ENCODE assay signal across 1 cellular context in the genomic region with DNA sequence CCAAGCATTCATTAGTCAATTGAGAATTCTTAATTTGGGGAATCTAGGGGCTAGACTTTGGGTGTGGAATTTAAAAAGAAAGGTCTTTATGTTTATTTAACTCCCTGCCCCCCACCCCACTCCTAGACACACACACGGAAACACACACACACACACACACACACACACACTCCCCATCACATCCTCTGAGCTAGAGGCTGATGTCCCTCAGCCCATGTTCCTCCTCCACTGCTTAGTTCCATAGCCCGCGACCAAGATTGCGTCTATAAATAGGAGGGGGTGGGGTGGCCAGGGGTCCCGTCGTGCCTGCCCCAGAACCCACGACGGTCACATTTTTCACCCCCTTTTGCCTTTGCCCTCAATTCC.
TF ChIP-seq lines count a peak whose summit lies in the region.

No MANE protein-coding gene starts in this region.

TF ChIP-seq in HepG2, 621 proteins besides CTCF, POLR2A, EP300 and RAD21 (continued from another document):
- TF ChIP-seq, protein P1, sequence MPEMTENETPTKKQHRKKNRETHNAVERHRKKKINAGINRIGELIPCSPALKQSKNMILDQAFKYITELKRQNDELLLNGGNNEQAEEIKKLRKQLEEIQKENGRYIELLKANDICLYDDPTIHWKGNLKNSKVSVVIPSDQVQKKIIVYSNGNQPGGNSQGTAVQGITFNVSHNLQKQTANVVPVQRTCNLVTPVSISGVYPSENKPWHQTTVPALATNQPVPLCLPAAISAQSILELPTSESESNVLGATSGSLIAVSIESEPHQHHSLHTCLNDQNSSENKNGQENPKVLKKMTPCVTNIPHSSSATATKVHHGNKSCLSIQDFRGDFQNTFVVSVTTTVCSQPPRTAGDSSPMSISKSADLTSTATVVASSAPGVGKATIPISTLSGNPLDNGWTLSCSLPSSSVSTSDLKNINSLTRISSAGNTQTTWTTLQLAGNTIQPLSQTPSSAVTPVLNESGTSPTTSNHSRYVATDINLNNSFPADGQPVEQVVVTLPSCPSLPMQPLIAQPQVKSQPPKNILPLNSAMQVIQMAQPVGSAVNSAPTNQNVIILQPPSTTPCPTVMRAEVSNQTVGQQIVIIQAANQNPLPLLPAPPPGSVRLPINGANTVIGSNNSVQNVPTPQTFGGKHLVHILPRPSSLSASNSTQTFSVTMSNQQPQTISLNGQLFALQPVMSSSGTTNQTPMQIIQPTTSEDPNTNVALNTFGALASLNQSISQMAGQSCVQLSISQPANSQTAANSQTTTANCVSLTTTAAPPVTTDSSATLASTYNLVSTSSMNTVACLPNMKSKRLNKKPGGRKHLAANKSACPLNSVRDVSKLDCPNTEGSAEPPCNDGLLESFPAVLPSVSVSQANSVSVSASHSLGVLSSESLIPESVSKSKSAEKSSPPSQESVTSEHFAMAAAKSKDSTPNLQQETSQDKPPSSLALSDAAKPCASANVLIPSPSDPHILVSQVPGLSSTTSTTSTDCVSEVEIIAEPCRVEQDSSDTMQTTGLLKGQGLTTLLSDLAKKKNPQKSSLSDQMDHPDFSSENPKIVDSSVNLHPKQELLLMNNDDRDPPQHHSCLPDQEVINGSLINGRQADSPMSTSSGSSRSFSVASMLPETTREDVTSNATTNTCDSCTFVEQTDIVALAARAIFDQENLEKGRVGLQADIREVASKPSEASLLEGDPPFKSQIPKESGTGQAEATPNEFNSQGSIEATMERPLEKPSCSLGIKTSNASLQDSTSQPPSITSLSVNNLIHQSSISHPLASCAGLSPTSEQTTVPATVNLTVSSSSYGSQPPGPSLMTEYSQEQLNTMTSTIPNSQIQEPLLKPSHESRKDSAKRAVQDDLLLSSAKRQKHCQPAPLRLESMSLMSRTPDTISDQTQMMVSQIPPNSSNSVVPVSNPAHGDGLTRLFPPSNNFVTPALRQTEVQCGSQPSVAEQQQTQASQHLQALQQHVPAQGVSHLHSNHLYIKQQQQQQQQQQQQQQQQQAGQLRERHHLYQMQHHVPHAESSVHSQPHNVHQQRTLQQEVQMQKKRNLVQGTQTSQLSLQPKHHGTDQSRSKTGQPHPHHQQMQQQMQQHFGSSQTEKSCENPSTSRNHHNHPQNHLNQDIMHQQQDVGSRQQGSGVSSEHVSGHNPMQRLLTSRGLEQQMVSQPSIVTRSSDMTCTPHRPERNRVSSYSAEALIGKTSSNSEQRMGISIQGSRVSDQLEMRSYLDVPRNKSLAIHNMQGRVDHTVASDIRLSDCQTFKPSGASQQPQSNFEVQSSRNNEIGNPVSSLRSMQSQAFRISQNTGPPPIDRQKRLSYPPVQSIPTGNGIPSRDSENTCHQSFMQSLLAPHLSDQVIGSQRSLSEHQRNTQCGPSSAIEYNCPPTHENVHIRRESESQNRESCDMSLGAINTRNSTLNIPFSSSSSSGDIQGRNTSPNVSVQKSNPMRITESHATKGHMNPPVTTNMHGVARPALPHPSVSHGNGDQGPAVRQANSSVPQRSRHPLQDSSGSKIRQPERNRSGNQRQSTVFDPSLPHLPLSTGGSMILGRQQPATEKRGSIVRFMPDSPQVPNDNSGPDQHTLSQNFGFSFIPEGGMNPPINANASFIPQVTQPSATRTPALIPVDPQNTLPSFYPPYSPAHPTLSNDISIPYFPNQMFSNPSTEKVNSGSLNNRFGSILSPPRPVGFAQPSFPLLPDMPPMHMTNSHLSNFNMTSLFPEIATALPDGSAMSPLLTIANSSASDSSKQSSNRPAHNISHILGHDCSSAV (CRISPR knock-in tag; IDR thresholded peaks at IDR 0.05; ENCODE audit: borderline replicate concordance), result no peak
- TF ChIP-seq HOXA7 (CRISPR knock-in tag; IDR thresholded peaks at IDR 0.05) (no peak), POLR2AphosphoS2 (IDR thresholded peaks at IDR 0.05; ENCODE audit: low read depth, low read length) (no peak), BRF2 (CRISPR knock-in tag; IDR thresholded peaks at IDR 0.05) (no peak), FOXP1 (IDR thresholded peaks at IDR 0.05) (no peak), FOXP1 (CRISPR knock-in tag; IDR thresholded peaks at IDR 0.05) (no peak), SMAD3 (CRISPR knock-in tag; IDR thresholded peaks at IDR 0.05) (no peak), NFATC3 (CRISPR knock-in tag; IDR thresholded peaks at IDR 0.05) (no peak), ZNF563 (CRISPR knock-in tag; IDR thresholded peaks at IDR 0.05) (no peak), ZNF609 (CRISPR knock-in tag; IDR thresholded peaks at IDR 0.05; ENCODE audit: borderline replicate concordance) (no peak), BATF2 (CRISPR knock-in tag; IDR thresholded peaks at IDR 0.05) (no peak)
- TF ChIP-seq, protein P2, sequence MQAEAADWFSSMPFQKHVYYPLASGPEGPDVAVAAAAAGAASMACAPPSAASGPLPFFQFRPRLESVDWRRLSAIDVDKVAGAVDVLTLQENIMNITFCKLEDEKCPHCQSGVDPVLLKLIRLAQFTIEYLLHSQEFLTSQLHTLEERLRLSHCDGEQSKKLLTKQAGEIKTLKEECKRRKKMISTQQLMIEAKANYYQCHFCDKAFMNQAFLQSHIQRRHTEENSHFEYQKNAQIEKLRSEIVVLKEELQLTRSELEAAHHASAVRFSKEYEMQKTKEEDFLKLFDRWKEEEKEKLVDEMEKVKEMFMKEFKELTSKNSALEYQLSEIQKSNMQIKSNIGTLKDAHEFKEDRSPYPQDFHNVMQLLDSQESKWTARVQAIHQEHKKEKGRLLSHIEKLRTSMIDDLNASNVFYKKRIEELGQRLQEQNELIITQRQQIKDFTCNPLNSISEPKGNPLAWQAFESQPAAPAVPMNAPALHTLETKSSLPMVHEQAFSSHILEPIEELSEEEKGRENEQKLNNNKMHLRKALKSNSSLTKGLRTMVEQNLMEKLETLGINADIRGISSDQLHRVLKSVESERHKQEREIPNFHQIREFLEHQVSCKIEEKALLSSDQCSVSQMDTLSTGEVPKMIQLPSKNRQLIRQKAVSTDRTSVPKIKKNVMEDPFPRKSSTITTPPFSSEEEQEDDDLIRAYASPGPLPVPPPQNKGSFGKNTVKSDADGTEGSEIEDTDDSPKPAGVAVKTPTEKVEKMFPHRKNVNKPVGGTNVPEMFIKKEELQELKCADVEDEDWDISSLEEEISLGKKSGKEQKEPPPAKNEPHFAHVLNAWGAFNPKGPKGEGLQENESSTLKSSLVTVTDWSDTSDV (CRISPR knock-in tag; IDR thresholded peaks at IDR 0.05), result no peak
- TF ChIP-seq, protein P3, sequence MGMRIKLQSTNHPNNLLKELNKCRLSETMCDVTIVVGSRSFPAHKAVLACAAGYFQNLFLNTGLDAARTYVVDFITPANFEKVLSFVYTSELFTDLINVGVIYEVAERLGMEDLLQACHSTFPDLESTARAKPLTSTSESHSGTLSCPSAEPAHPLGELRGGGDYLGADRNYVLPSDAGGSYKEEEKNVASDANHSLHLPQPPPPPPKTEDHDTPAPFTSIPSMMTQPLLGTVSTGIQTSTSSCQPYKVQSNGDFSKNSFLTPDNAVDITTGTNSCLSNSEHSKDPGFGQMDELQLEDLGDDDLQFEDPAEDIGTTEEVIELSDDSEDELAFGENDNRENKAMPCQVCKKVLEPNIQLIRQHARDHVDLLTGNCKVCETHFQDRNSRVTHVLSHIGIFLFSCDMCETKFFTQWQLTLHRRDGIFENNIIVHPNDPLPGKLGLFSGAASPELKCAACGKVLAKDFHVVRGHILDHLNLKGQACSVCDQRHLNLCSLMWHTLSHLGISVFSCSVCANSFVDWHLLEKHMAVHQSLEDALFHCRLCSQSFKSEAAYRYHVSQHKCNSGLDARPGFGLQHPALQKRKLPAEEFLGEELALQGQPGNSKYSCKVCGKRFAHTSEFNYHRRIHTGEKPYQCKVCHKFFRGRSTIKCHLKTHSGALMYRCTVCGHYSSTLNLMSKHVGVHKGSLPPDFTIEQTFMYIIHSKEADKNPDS (CRISPR knock-in tag; IDR thresholded peaks at IDR 0.05), result no peak
